In genomic region chr12:96195845-96196451, GRCh38 we compare ENCODE assay signal across 8 cellular contexts. TPM values are rescaled to one million over a fixed set of nuclear protein-coding genes. Genes with fewer than 3 reads are reported as not detected.
A peak's percentile ranks its signal among the peaks of the same experiment; 100 is the strongest.
DNase-seq lines count a peak whose midpoint lies in the region; ATAC-seq and TF ChIP-seq lines count a peak whose summit lies in the region.

No MANE protein-coding gene starts in this region.

- DNase-seq in SJCRH30 (peak; percentile 65 to 70), ascending aorta (ENCODE audit: low spot score in 2 of 2) (no peak), NCI-H1092 treated with DMSO at 0.1 percent for 48 hours (lab: John Stamatoyannopoulos, UW) (no peak)
- peak; percentile 44 for DNase-seq in stimulated activated CD4-positive, alpha-beta T cell treated with anti-CD3 and anti-CD28 coated beads, Interleukin-1b, Interleukin-23, amount 100 ng/mL, for 48 hours

- H3K9me3 ChIP-seq in SJCRH30 (replicated peaks) = no peaks in the 10 kb centered on the region
- H3K9me3 ChIP-seq in ascending aorta = no peaks in the 10 kb centered on the region
- H3K9me3 ChIP-seq in iPS-18a (ENCODE audit: control insufficient read depth, low read depth, low read length) = no peaks in the 10 kb centered on the region

- H3K4me3 ChIP-seq in SJCRH30 = peak overlapping the region; percentile 99
- H3K4me3 ChIP-seq in ascending aorta = peak overlapping the region; percentile 85 to 95
- H3K4me3 ChIP-seq in iPS-18a (ENCODE audit: low read length) = peak overlapping the region; percentile 86

- peak; percentile 4 for ATAC-seq in GM21381 (IDR thresholded peaks at IDR 0.05; ENCODE audit: unreplicated experiment)
- no peak for ATAC-seq in GM18873 (IDR thresholded peaks at IDR 0.05; ENCODE audit: low FRiP score, unreplicated experiment)
- no peak for ATAC-seq in HG03108 (IDR thresholded peaks at IDR 0.05; ENCODE audit: unreplicated experiment)

- no peak for TF ChIP-seq CTCF in ascending aorta (IDR thresholded peaks at IDR 0.05)

- intact Hi-C loops in ascending aorta (cut with DNase I) = loop anchor here (5.0 to 10.0 kb wide), 2 partner anchors 291 to 381 kb away; partner anchors contain the start of gene CFAP54

- peak overlapping the region; percentile 36 for H3K9ac ChIP-seq in iPS-18a (ENCODE audit: low read length)

- H3K36me3 ChIP-seq in SJCRH30 (peaks cover 11% of the 10 kb centered on the region), ascending aorta (no peaks in the 10 kb centered on the region), iPS-18a (ENCODE audit: control insufficient read depth, low read depth, low read length) (no peaks in the 10 kb centered on the region)

- peaks cover 21% of the 10 kb centered on the region for H3K4me1 ChIP-seq in SJCRH30
- H3K4me1 ChIP-seq in ascending aorta = peaks cover 5 to 22% of the 10 kb centered on the region in 2 donors
- H3K4me1 ChIP-seq in iPS-18a (ENCODE audit: control insufficient read depth, low read depth, low read length) = peaks cover 5% of the 10 kb centered on the region

- H3K27ac ChIP-seq in SJCRH30 = peak overlapping the region; percentile 99
- peak overlapping the region; percentile 72 to 77 for H3K27ac ChIP-seq in ascending aorta
- H3K27ac ChIP-seq in iPS-18a (ENCODE audit: low read length) = no peak overlapping the region

- no peaks in the 10 kb centered on the region for H3K27me3 ChIP-seq in SJCRH30
- H3K27me3 ChIP-seq in ascending aorta = no peaks in the 10 kb centered on the region
- H3K27me3 ChIP-seq in iPS-18a (ENCODE audit: control insufficient read depth, insufficient read depth, low read length) = peaks cover 29% of the 10 kb centered on the region

RNA-seq across cellular contexts. Expression of gene ELK3, which starts 1.8 kb away (rescaled TPM):
- 31.8 and 34.0 TPM in 2 replicates for total RNA-seq in SJCRH30 (2014; rRNA removed; shearing (Covaris generic))
- 21.2 TPM for total RNA-seq in ascending aorta

Comparison
In these comparisons a context has a peak if more than half of its experiments do, and no peak if none do; other contexts are left out.
1. DNase-seq: peak in SJCRH30 (2 of 2) and stimulated activated CD4-positive, alpha-beta T cell treated with anti-CD3 and anti-CD28 coated beads, Interleukin-1b, Interleukin-23, amount 100 ng/mL, for 48 hours (single experiment); none in ascending aorta (0 of 2) and NCI-H1092 treated with DMSO at 0.1 percent for 48 hours (single experiment).
2. Peak in every context shown above with its lines, with median percentiles within 50 percentile points of each other: H3K4me3 ChIP-seq.